ENCODE assay signal across 8 cellular contexts in the genomic region with DNA sequence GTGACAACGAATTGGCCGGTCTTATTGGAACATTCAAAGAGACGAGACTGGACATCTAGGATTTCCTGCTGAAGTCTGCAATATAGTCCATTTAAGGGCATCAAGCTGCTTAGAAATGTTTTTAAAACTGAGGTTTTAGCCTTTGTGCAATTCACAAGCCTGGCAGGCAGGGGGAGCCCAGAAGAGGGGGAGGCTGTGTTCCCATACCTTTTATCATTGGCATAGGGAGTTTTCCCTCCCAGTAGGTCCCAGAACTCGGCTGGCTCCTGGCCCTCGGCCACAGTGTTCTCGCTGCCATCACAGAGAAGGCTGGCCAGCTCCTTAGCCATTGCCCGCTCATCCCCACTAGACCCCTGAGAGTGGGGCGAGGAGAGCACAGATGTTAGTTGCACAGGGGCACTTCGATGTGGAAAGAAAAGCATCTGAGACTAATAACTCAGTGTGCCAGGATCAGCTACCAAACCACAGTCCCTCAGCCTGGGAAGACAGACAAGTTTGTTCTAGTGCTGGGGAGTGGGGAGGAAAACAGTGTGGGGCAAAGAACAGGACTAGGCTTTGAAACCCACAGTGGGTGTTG. TPM values are rescaled to one million over a fixed set of nuclear protein-coding genes. Genes with fewer than 3 reads are reported as not detected.
A peak's percentile ranks its signal among the peaks of the same experiment; 100 is the strongest.
DNase-seq lines count a peak whose midpoint lies in the region; ATAC-seq and TF ChIP-seq lines count a peak whose summit lies in the region.

No MANE protein-coding gene starts in this region.

- H3K27me3 Mint-ChIP-seq in glutamatergic neuron (ENCODE audit: unreplicated experiment): peaks cover 2% of the 10 kb centered on the region

- ATAC-seq in HG02852 (IDR thresholded peaks at IDR 0.05; ENCODE audit: unreplicated experiment): no peak

- TF ChIP-seq CTCF in GM12874 (IDR thresholded peaks at IDR 0.05; ENCODE audit: insufficient read depth, low read depth, low read length): peak; percentile 73
- peak; percentile 75 for TF ChIP-seq CTCF in glutamatergic neuron (IDR thresholded peaks at IDR 0.05; ENCODE audit: partially characterized antibody, unreplicated experiment)
- peak; percentile 90 for TF ChIP-seq CTCF in retinal pigment epithelial cell (conservative IDR thresholded peaks at IDR 0.05; ENCODE audit: low read depth, low read length)

- peak; percentile 69 for DNase-seq in AG08396 (ENCODE audit: low spot score)
- peak; percentile 13 for DNase-seq in NCI-H460 (ENCODE audit: extremely low read depth, low read depth)
- DNase-seq in activated effector memory CD4-positive, alpha-beta T cell treated with anti-CD3 and anti-CD28 coated beads, Interleukin-2, amount 50 U/mL, for 16 hours: peak; percentile 74
- DNase-seq in glutamatergic neuron: peak; percentile 72
- DNase-seq in retinal pigment epithelial cell (ENCODE audit: low read depth): no peak
- no peak for DNase-seq in NCI-H2107 treated with DMSO at 0.1 percent for 48 hours (lab: John Stamatoyannopoulos, UW; ENCODE audit: unreplicated experiment)

- H3K4me1 Mint-ChIP-seq in glutamatergic neuron (ENCODE audit: low read depth, unreplicated experiment): no peaks in the 10 kb centered on the region

- no peak overlapping the region for H3K4me3 Mint-ChIP-seq in glutamatergic neuron (ENCODE audit: unreplicated experiment)

- no peak overlapping the region for H3K4me3 ChIP-seq in retinal pigment epithelial cell (ENCODE audit: low read length)

- no peaks in the 10 kb centered on the region for H3K36me3 Mint-ChIP-seq in glutamatergic neuron (ENCODE audit: unreplicated experiment)

- no peaks in the 10 kb centered on the region for H3K9me3 Mint-ChIP-seq in glutamatergic neuron (ENCODE audit: unreplicated experiment)

- H3K27ac Mint-ChIP-seq in glutamatergic neuron (ENCODE audit: unreplicated experiment): no peak overlapping the region

RNA-seq across cellular contexts. Expression of a gene that starts 15.1 kb away (rescaled TPM):
- 0.67 and 0.72 TPM in 2 replicates for total RNA-seq in NCI-H460 (2014; rRNA removed; shearing (Covaris generic))
- polyA plus RNA-seq in NCI-H460 (2014; cell fraction: nucleus; rRNA removed): 0.18 and 0.26 TPM in 2 replicates
- 4.8 TPM for total RNA-seq in glutamatergic neuron (ENCODE audit: unreplicated experiment)

RNA-seq across cellular contexts. Expression of a gene that starts 20.8 kb away (rescaled TPM):
- 42.2 and 53.8 TPM in 2 replicates for total RNA-seq in NCI-H460 (2014; rRNA removed; shearing (Covaris generic))
- polyA plus RNA-seq in NCI-H460 (2014; cell fraction: nucleus; rRNA removed): 48.3 and 58.3 TPM in 2 replicates
- total RNA-seq in glutamatergic neuron (ENCODE audit: unreplicated experiment): 35.7 TPM

RNA-seq across cellular contexts. Expression of a gene that starts 31.0 kb away (rescaled TPM):
- total RNA-seq in NCI-H460 (2014; rRNA removed; shearing (Covaris generic)): 5.9 and 6.8 TPM in 2 replicates
- polyA plus RNA-seq in NCI-H460 (2014; cell fraction: nucleus; rRNA removed): 7.7 and 9.4 TPM in 2 replicates
- 3.3 TPM for total RNA-seq in glutamatergic neuron (ENCODE audit: unreplicated experiment)

RNA-seq across cellular contexts. Expression of a gene that starts 31.5 kb away (rescaled TPM):
- 14.2 and 23.3 TPM in 2 replicates for total RNA-seq in NCI-H460 (2014; rRNA removed; shearing (Covaris generic))
- 13.9 and 18.0 TPM in 2 replicates for polyA plus RNA-seq in NCI-H460 (2014; cell fraction: nucleus; rRNA removed)
- total RNA-seq in glutamatergic neuron (ENCODE audit: unreplicated experiment): 9.1 TPM

RNA-seq across cellular contexts. Expression of a gene that starts 36.5 kb away (rescaled TPM):
- 5.1 and 5.4 TPM in 2 replicates for total RNA-seq in NCI-H460 (2014; rRNA removed; shearing (Covaris generic))
- 4.6 and 8.0 TPM in 2 replicates for polyA plus RNA-seq in NCI-H460 (2014; cell fraction: nucleus; rRNA removed)
- total RNA-seq in glutamatergic neuron (ENCODE audit: unreplicated experiment): 1.7 TPM

Comparison
In these comparisons a context has a peak if more than half of its experiments do, and no peak if none do; other contexts are left out.
1. DNase-seq: peak in AG08396 (single experiment), NCI-H460 (single experiment), activated effector memory CD4-positive, alpha-beta T cell treated with anti-CD3 and anti-CD28 coated beads, Interleukin-2, amount 50 U/mL, for 16 hours (single experiment) and glutamatergic neuron (single experiment); none in retinal pigment epithelial cell (single experiment) and NCI-H2107 treated with DMSO at 0.1 percent for 48 hours (single experiment).
2. Peak in every context shown above with its lines, with median percentiles within 50 percentile points of each other: CTCF ChIP-seq.